Comparison of ENCODE assay signal across 8 cellular contexts in genomic region chr6:144055121-144055931, GRCh38. TPM values are rescaled to one million over a fixed set of nuclear protein-coding genes. Genes with fewer than 3 reads are reported as not detected.
A peak's percentile ranks its signal among the peaks of the same experiment; 100 is the strongest.
DNase-seq lines count a peak whose midpoint lies in the region; ATAC-seq and TF ChIP-seq lines count a peak whose summit lies in the region.

No MANE protein-coding gene starts in this region.

- peak in 2 of 3 donors; percentile 47 to 63 for DNase-seq in Peyer's patch
- peak; percentile 3 for DNase-seq in globus pallidus (ENCODE audit: low spot score)
- DNase-seq in uterus: no peak
- DNase-seq in T-helper 9 cell: no peak
- no peak for DNase-seq in UCSD-AML1 (lab: John Stamatoyannopoulos, UW; ENCODE audit: unreplicated experiment)
- no peak for DNase-seq in A172 (ENCODE audit: low spot score)

- H3K4me1 ChIP-seq in Peyer's patch (no peaks in the 10 kb centered on the region), uterus (no peaks in the 10 kb centered on the region)

- H3K36me3 ChIP-seq in Peyer's patch: no peaks in the 10 kb centered on the region
- no peaks in the 10 kb centered on the region for H3K36me3 ChIP-seq in uterus

- TF ChIP-seq POLR2A in GM18505 (IDR thresholded peaks at IDR 0.05; ENCODE audit: borderline replicate concordance, extremely low read depth, insufficient read depth, insufficient read length) (peak; percentile 25), Peyer's patch (IDR thresholded peaks at IDR 0.05) (peak in 1 of 2 donors; percentile 12), uterus (IDR thresholded peaks at IDR 0.05) (no peak)

- no peak for TF ChIP-seq CTCF in Peyer's patch (IDR thresholded peaks at IDR 0.05)
- no peak for TF ChIP-seq CTCF in uterus (IDR thresholded peaks at IDR 0.05)

- no peaks in the 10 kb centered on the region for H3K27me3 ChIP-seq in Peyer's patch
- no peaks in the 10 kb centered on the region for H3K27me3 ChIP-seq in uterus

- peak overlapping the region; percentile 49 to 79 (median 62) for H3K27ac ChIP-seq in Peyer's patch
- no peak overlapping the region for H3K27ac ChIP-seq in uterus

- H3K9me3 ChIP-seq in Peyer's patch: no peaks in the 10 kb centered on the region
- H3K9me3 ChIP-seq in uterus: no peaks in the 10 kb centered on the region

- intact Hi-C loops in uterus (cut with DNase I; ENCODE audit: low total_unique reads): no loop called here

- ATAC-seq in GM18505 (IDR thresholded peaks at IDR 0.05; ENCODE audit: unreplicated experiment): peak; percentile 86
- peak; percentile 87 for ATAC-seq in HG02623 (IDR thresholded peaks at IDR 0.05; ENCODE audit: unreplicated experiment)

- H3K4me3 ChIP-seq in Peyer's patch (peak overlapping the region in 3 of 4 donors; percentile 3 to 21 (median 6)), uterus (no peak overlapping the region)

RNA-seq across cellular contexts. Expression of gene SF3B5, which starts 40.0 kb away (rescaled TPM):
- 100 to 1,000 TPM in 1 of 4 donors, 10 to 100 TPM in 3; 66.8 to 114 (median 94.0) TPM for total RNA-seq in Peyer's patch
- total RNA-seq in uterus: 100 to 1,000 TPM in 2 of 4 donors, 10 to 100 TPM in 2; 46.6 to 166 (median 97.2) TPM
- total RNA-seq in A172 (2014; rRNA removed; shearing (Covaris generic)): 118 and 150 TPM in 2 replicates

RNA-seq across cellular contexts. Expression of gene PLAGL1, which starts 47.3 kb away (rescaled TPM):
- 10 to 100 TPM; 12.1 to 27.2 (median 22.5) TPM for total RNA-seq in Peyer's patch
- 10 to 100 TPM in 3 of 4 donors, 1 to 10 TPM in 1; 8.7 to 76.9 (median 29.3) TPM for total RNA-seq in uterus
- 0.38 and 1.5 TPM in 2 replicates for total RNA-seq in A172 (2014; rRNA removed; shearing (Covaris generic))

Comparison
In these comparisons a context has a peak if more than half of its experiments do, and no peak if none do; other contexts are left out.
1. DNase-seq: peak in Peyer's patch (2 of 3) and globus pallidus (single experiment); none in uterus (0 of 2), T-helper 9 cell (single experiment), UCSD-AML1 (single experiment) and A172 (single experiment).
2. H3K27ac ChIP-seq: peak in Peyer's patch (4 of 4); none in uterus (0 of 2).
3. H3K4me3 ChIP-seq: peak in Peyer's patch (3 of 4); none in uterus (0 of 2).